7 cellular contexts compared by ENCODE assay signal in the genomic region with DNA sequence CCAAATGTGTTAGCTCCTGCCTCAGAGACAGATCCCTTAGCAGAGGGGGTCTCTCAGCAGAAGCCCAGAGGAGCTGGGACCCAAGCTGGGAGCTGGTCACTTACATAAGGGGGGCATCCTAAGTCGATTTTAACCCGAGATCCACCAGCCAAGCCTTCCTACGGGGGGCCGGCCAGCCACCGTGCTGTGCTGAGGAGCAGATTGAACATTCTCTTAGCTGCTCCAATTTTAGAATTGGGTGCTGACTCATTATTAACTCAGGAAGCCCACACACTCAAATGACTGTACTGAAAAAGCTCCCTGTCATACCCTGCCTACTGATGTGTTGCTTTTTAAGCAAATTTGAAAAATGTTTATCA.
DNase-seq lines count a peak whose midpoint lies in the region; ATAC-seq and TF ChIP-seq lines count a peak whose summit lies in the region.
"Not testable (repeated sequence)": the region's sequence is repeated elsewhere in the genome, so short reads cannot be mapped to it uniquely, and the experiment has no call there.

No MANE protein-coding gene starts in this region.

- not testable (repeated sequence) for TF ChIP-seq POLR2A in HCT116 (IDR thresholded peaks at IDR 0.05; ENCODE audit: borderline replicate concordance, extremely low read depth, insufficient read depth, insufficient read length); gastroesophageal sphincter (IDR thresholded peaks at IDR 0.05)

- TF ChIP-seq EP300 in gastroesophageal sphincter (IDR thresholded peaks at IDR 0.05): not testable (repeated sequence)

- RAD21 ChIA-PET in HCT116 (lab: Charles Lee; ENCODE audit: low non-redundant PET in 1 of 2, low total read pairs in 2 of 2, uncharacterized antibody in 2 of 2, unreplicated experiment in 2 of 2): not testable (repeated sequence)

- ATAC-seq in GM18520 (IDR thresholded peaks at IDR 0.05; ENCODE audit: unreplicated experiment): peak; percentile 53
- ATAC-seq in HCT116: peak; percentile 20
- peak; percentile 83 for ATAC-seq in HG03460 (IDR thresholded peaks at IDR 0.05; ENCODE audit: unreplicated experiment)
- ATAC-seq in gastroesophageal sphincter: peak; percentile 14

- TF ChIP-seq RAD21 in HCT116 (IDR thresholded peaks at IDR 0.05; ENCODE audit: low read depth): not testable (repeated sequence)

- peaks cover 17 to 28% of the 10 kb centered on the region in 2 experiments for H3K4me1 ChIP-seq in HCT116 (ENCODE audit: control insufficient read depth in 1 of 2, insufficient read depth in 2 of 2, low read length in 2 of 2)
- peaks cover 15% of the 10 kb centered on the region for H3K4me1 ChIP-seq in adipocyte (ENCODE audit: control insufficient read depth, insufficient read depth, low read length)
- H3K4me1 ChIP-seq in gastroesophageal sphincter: peaks cover 2 to 15% (median 7%) of the 10 kb centered on the region in 3 donors

- not testable (repeated sequence) for H3K9me2 ChIP-seq in HCT116 (ENCODE audit: insufficient read depth)

- not testable (repeated sequence) for H3K9me3 ChIP-seq in HCT116 (ENCODE audit: control insufficient read depth in 1 of 2, insufficient read depth in 1 of 2, low read depth in 1 of 2, low read length in 2 of 2); SK-N-MC (ENCODE audit: low read depth, low read length); adipocyte (ENCODE audit: control insufficient read depth, low read length); gastroesophageal sphincter

- CTCF ChIA-PET in HCT116 (lab: Charles Lee): not testable (repeated sequence)

- H2AFZ ChIP-seq in HCT116 (ENCODE audit: low read depth, low read length, poor library complexity, severe bottlenecking): not testable (repeated sequence)

- H3K36me3 ChIP-seq in HCT116 (ENCODE audit: control insufficient read depth in 1 of 2, insufficient read depth in 2 of 2, low read length in 2 of 2); SK-N-MC (ENCODE audit: insufficient read depth, low read length); adipocyte (ENCODE audit: control insufficient read depth, insufficient read depth, low read length, severe bottlenecking); gastroesophageal sphincter: not testable (repeated sequence)

- H3K4me1 Mint-ChIP-seq in osteocyte (ENCODE audit: unreplicated experiment): peaks cover 30% of the 10 kb centered on the region

- not testable (repeated sequence) for DNase-seq in HCT116 (ENCODE audit: low read depth, low spot score); SK-N-MC (ENCODE audit: low read depth, low spot score); adipocyte (ENCODE audit: low read depth); osteocyte (ENCODE audit: extremely low spot score, unreplicated experiment)

- H3K36me3 Mint-ChIP-seq in osteocyte (ENCODE audit: unreplicated experiment): not testable (repeated sequence)

- peak overlapping the region; percentile 35 to 54 for H3K4me3 ChIP-seq in HCT116 (replicated peaks in 1 of 2; ENCODE audit: low read depth in 1 of 2, low read length in 2 of 2)
- H3K4me3 ChIP-seq in SK-N-MC: peak overlapping the region; percentile 49; the same call in 1 of the 2 replicates
- H3K4me3 ChIP-seq in adipocyte (ENCODE audit: low read length): peak overlapping the region; percentile 76
- not testable (repeated sequence) for H3K4me3 ChIP-seq in gastroesophageal sphincter

- H3K27me3 Mint-ChIP-seq in osteocyte (ENCODE audit: unreplicated experiment): not testable (repeated sequence)

- not testable (repeated sequence) for H3K27me3 ChIP-seq in HCT116 (ENCODE audit: insufficient read depth, low read length); adipocyte (replicated peaks; ENCODE audit: control insufficient read depth, insufficient read depth, low read length); gastroesophageal sphincter

- H3K9ac ChIP-seq in HCT116 (ENCODE audit: low read length) (peak overlapping the region; percentile 59), adipocyte (ENCODE audit: low read length) (peak overlapping the region; percentile 77)
- H3K9ac ChIP-seq in SK-N-MC (ENCODE audit: insufficient read length): not testable (repeated sequence)

- not testable (repeated sequence) for H4K20me1 ChIP-seq in HCT116 (ENCODE audit: insufficient read depth)

- not testable (repeated sequence) for H3K9me3 Mint-ChIP-seq in osteocyte (ENCODE audit: unreplicated experiment)

- peak overlapping the region; percentile 77 for H3K4me2 ChIP-seq in HCT116 (ENCODE audit: low read length)

- WGBS in gastroesophageal sphincter (ENCODE audit: low coverage in 1 of 2), 2 donors: 8% methylated on average over 2 of the region's 5 CpGs; no CpG with 5 or more reads in 1 of the 2 donors

- POLR2A ChIA-PET in HCT116 (lab: Charles Lee): not testable (repeated sequence)

- H3K27ac ChIP-seq in HCT116 (ENCODE audit: low read depth, low read length) (peak overlapping the region; percentile 45; the same call in 1 of the 2 replicates), gastroesophageal sphincter (peak overlapping the region in 3 of 4 donors; percentile 70 to 78 (median 77))
- H3K27ac ChIP-seq in SK-N-MC: not testable (repeated sequence)

- H3K27ac Mint-ChIP-seq in osteocyte (ENCODE audit: unreplicated experiment): peak overlapping the region; percentile 90

- BruUV-seq in HCT116 (replicated peaks; lab: Mats Ljungman, UMichigan): TSS peak; percentile 67

- peaks cover 16% of the 10 kb centered on the region for H3K79me2 ChIP-seq in HCT116 (ENCODE audit: insufficient read depth, low read length)

- H3K4me3 Mint-ChIP-seq in osteocyte (ENCODE audit: unreplicated experiment): peak overlapping the region; percentile 81

- intact Hi-C loops in HCT116 (cut with micrococcal nuclease): not testable (repeated sequence)

- not testable (repeated sequence) for TF ChIP-seq CTCF in HCT116 (IDR thresholded peaks at IDR 0.05 in 2 of 3, conservative IDR thresholded peaks at IDR 0.05 in 1 of 3; ENCODE audit: borderline replicate concordance in 1 of 3, insufficient read depth in 1 of 3, low read depth in 2 of 3, low read length in 2 of 3); gastroesophageal sphincter (IDR thresholded peaks at IDR 0.05); osteocyte (IDR thresholded peaks at IDR 0.05)

Comparison
In these comparisons a context has a peak if more than half of its experiments do, and no peak if none do; other contexts are left out.
1. ATAC-seq: peak in every context shown above with its lines; median percentile 83 in HG03460; 53 in GM18520; 20 in HCT116; 14 in gastroesophageal sphincter.